ENCODE assay signal across 8 cellular contexts in the genomic region with DNA sequence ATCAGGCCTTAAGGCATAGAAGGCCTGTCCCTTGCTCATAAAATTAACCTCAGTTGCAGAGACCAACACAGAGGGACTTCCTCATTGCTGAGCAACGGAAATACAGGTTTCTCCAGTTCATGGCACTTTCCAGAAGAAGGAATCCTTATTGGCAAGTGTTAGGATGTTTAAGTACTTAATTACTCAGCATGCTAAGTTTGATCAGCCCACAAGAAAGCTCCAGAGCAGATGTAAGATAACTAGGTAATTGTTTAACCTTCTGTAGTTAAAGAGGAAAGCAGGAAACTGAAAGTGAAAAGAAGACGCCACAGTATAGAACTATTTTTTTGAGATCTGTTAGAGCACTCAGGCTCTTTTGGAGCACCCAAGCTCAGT. TPM values are rescaled to one million over a fixed set of nuclear protein-coding genes. Genes with fewer than 3 reads are reported as not detected.
DNase-seq lines count a peak whose midpoint lies in the region; ATAC-seq and TF ChIP-seq lines count a peak whose summit lies in the region.

No MANE protein-coding gene starts in this region.

- H3K9me3 Mint-ChIP-seq in natural killer cell treated with Interleukin-12 subunit alpha and Interleukin-12 subunit beta and Interleukin-15 and Interleukin-18, amount 100 ng/mL, for 72 hours = no peaks in the 10 kb centered on the region
- no peaks in the 10 kb centered on the region for H3K9me3 Mint-ChIP-seq in WTC11

- no peak for TF ChIP-seq CTCF in VCaP (conservative IDR thresholded peaks at IDR 0.05)
- no peak for TF ChIP-seq CTCF in WTC11 (IDR thresholded peaks at IDR 0.05)

- CTCF ChIA-PET in WTC11 (lab: Charles Lee) = no interaction called here

- peak overlapping the region; percentile 78 for H3K4me3 Mint-ChIP-seq in natural killer cell treated with Interleukin-12 subunit alpha and Interleukin-12 subunit beta and Interleukin-15 and Interleukin-18, amount 100 ng/mL, for 72 hours
- no peak overlapping the region for H3K4me3 Mint-ChIP-seq in WTC11

- POLR2A ChIA-PET in WTC11 (lab: Charles Lee) = no interaction called here

- peaks cover 18 to 23% of the 10 kb centered on the region in 2 donors for H3K4me1 Mint-ChIP-seq in natural killer cell treated with Interleukin-12 subunit alpha and Interleukin-12 subunit beta and Interleukin-15 and Interleukin-18, amount 100 ng/mL, for 72 hours (ENCODE audit: low read depth in 2 of 2)
- peaks cover 3% of the 10 kb centered on the region; the same call in 1 of the 2 replicates for H3K4me1 Mint-ChIP-seq in WTC11

- ATAC-seq in HG02870 (IDR thresholded peaks at IDR 0.05; ENCODE audit: unreplicated experiment) (peak; percentile 65), WTC11 (no peak)
- ATAC-seq in natural killer cell treated with Interleukin-12 subunit alpha and Interleukin-12 subunit beta and Interleukin-15 and Interleukin-18, amount 100 ng/mL, for 72 hours = peak; percentile 62 to 66

- peak overlapping the region; percentile 89 for H3K27ac ChIP-seq in VCaP

- peaks cover 0 to 2% of the 10 kb centered on the region in 2 donors for H3K27me3 Mint-ChIP-seq in natural killer cell treated with Interleukin-12 subunit alpha and Interleukin-12 subunit beta and Interleukin-15 and Interleukin-18, amount 100 ng/mL, for 72 hours
- H3K27me3 Mint-ChIP-seq in WTC11 (ENCODE audit: low read depth) = no peaks in the 10 kb centered on the region

- peak overlapping the region; percentile 89 to 95 for H3K27ac Mint-ChIP-seq in natural killer cell treated with Interleukin-12 subunit alpha and Interleukin-12 subunit beta and Interleukin-15 and Interleukin-18, amount 100 ng/mL, for 72 hours
- no peak overlapping the region for H3K27ac Mint-ChIP-seq in WTC11

- DNase-seq in NCI-H2196 (lab: John Stamatoyannopoulos, UW; ENCODE audit: unreplicated experiment) = peak; percentile 7
- no peak for DNase-seq in NCI-H2196 treated with DMSO at 0.1 percent for 48 hours (lab: John Stamatoyannopoulos, UW; ENCODE audit: unreplicated experiment)
- no peak for DNase-seq in natural killer cell treated with Interleukin-12 subunit alpha and Interleukin-12 subunit beta and Interleukin-15 and Interleukin-18, amount 100 ng/mL, for 72 hours (ENCODE audit: low spot score)
- DNase-seq in WTC11 (ENCODE audit: low spot score) = no peak
- no peak for DNase-seq in NCI-H526 treated with DMSO at 0.1 percent for 48 hours (lab: John Stamatoyannopoulos, UW)
- DNase-seq in NCI-H1694 (lab: John Stamatoyannopoulos, UW) = no peak

- H3K36me3 Mint-ChIP-seq in natural killer cell treated with Interleukin-12 subunit alpha and Interleukin-12 subunit beta and Interleukin-15 and Interleukin-18, amount 100 ng/mL, for 72 hours = peaks cover 12% of the 10 kb centered on the region
- H3K36me3 Mint-ChIP-seq in WTC11 = peaks cover 60% of the 10 kb centered on the region

TF ChIP-seq in WTC11, 78 proteins besides CTCF, POLR2A, EP300 and RAD21:
- no peak for TF ChIP-seq SMAD3 (CRISPR knock-in tag; IDR thresholded peaks at IDR 0.05; ENCODE audit: borderline replicate concordance)
- no peak for TF ChIP-seq ZNF232 (CRISPR knock-in tag; IDR thresholded peaks at IDR 0.05)
- no peak for TF ChIP-seq ZNF396 (CRISPR knock-in tag; IDR thresholded peaks at IDR 0.05; ENCODE audit: borderline replicate concordance)
- no peak for TF ChIP-seq ZBTB21 (CRISPR knock-in tag; IDR thresholded peaks at IDR 0.05; ENCODE audit: borderline replicate concordance)

RNA-seq across cellular contexts. Expression of gene SMS, which starts 33.5 kb away (rescaled TPM):
- total RNA-seq in natural killer cell treated with Interleukin-12 subunit alpha and Interleukin-12 subunit beta and Interleukin-15 and Interleukin-18, amount 100 ng/mL, for 72 hours = 100 to 1,000 TPM; 119 to 127 TPM
- 170 to 173 TPM (median 172 TPM) in 3 replicates for total RNA-seq in WTC11 (2021)

RNA-seq across cellular contexts. Expression of gene PHEX, which starts 58.1 kb away (rescaled TPM):
- under 1 TPM; 0.10 to 0.45 TPM for total RNA-seq in natural killer cell treated with Interleukin-12 subunit alpha and Interleukin-12 subunit beta and Interleukin-15 and Interleukin-18, amount 100 ng/mL, for 72 hours
- total RNA-seq in WTC11 (2021) = 0.02 to 0.04 TPM (median 0.02 TPM) in 3 replicates
